Comparison of ENCODE assay signal across 8 cellular contexts in genomic region chr10:70664702-70665195, GRCh38. TPM values are rescaled to one million over a fixed set of nuclear protein-coding genes. Genes with fewer than 3 reads are reported as not detected.
DNase-seq lines count a peak whose midpoint lies in the region; ATAC-seq and TF ChIP-seq lines count a peak whose summit lies in the region.

No MANE protein-coding gene starts in this region.

- peaks cover 0 to 15% of the 10 kb centered on the region in 2 donors for H3K9me3 Mint-ChIP-seq in stimulated activated naive CD8-positive, alpha-beta T cell treated with anti-CD3 and anti-CD28 coated beads, Interleukin-15, amount 100 ng/mL, for 72 hours

- ATAC-seq in stimulated activated naive CD8-positive, alpha-beta T cell treated with anti-CD3 and anti-CD28 coated beads, Interleukin-15, Interleukin-2, amounts not matched to agents 100 U/mL and 50 U/mL, for 24 hours = peak; percentile 49
- ATAC-seq in stimulated activated naive CD8-positive, alpha-beta T cell treated with anti-CD3 and anti-CD28 coated beads, Interleukin-15, amount 100 ng/mL, for 72 hours = no peak
- no peak for ATAC-seq in HG02798 (IDR thresholded peaks at IDR 0.05; ENCODE audit: poor library complexity, unreplicated experiment)
- no peak for ATAC-seq in gastrocnemius medialis

- no peaks in the 10 kb centered on the region for H3K4me1 ChIP-seq in gastrocnemius medialis

- H3K27ac Mint-ChIP-seq in stimulated activated naive CD8-positive, alpha-beta T cell treated with anti-CD3 and anti-CD28 coated beads, Interleukin-15, amount 100 ng/mL, for 72 hours = peak overlapping the region in 1 of 2 donors; percentile 94

- peaks cover 13% of the 10 kb centered on the region for H3K27me3 Mint-ChIP-seq in stimulated activated naive CD8-positive, alpha-beta T cell treated with anti-CD3 and anti-CD28 coated beads, Interleukin-15, amount 100 ng/mL, for 72 hours

- DNase-seq in stimulated activated naive CD8-positive, alpha-beta T cell treated with anti-CD3 and anti-CD28 coated beads, Interleukin-15, Interleukin-2, amounts not matched to agents 100 U/mL and 50 U/mL, for 24 hours = no peak
- DNase-seq in stimulated activated naive CD8-positive, alpha-beta T cell treated with anti-CD3 and anti-CD28 coated beads, Interleukin-15, amount 100 ng/mL, for 72 hours = no peak
- peak; percentile 91 for DNase-seq in amniotic stem cell (lab: John Stamatoyannopoulos, UW)
- peak; percentile 92 for DNase-seq in islet precursor cell
- DNase-seq in 8988T = no peak
- no peak for DNase-seq in gastrocnemius medialis
- DNase-seq in activated CD4-positive, alpha-beta T cell treated with anti-CD3 and anti-CD28 coated beads, Interleukin-2, amount 50 U/mL, for 1 hour = no peak

- H3K9me3 ChIP-seq in gastrocnemius medialis = no peaks in the 10 kb centered on the region

- no peak for TF ChIP-seq POLR2A in gastrocnemius medialis (IDR thresholded peaks at IDR 0.05)

- no peaks in the 10 kb centered on the region for H3K4me1 Mint-ChIP-seq in stimulated activated naive CD8-positive, alpha-beta T cell treated with anti-CD3 and anti-CD28 coated beads, Interleukin-15, amount 100 ng/mL, for 72 hours

- H3K36me3 ChIP-seq in gastrocnemius medialis = no peaks in the 10 kb centered on the region

- H3K4me3 ChIP-seq in gastrocnemius medialis = no peak overlapping the region

- intact Hi-C loops in gastrocnemius medialis (cut with DNase I; ENCODE audit: low total_unique reads) = no loop called here

- H3K27ac ChIP-seq in gastrocnemius medialis = no peak overlapping the region

- in situ Hi-C loops in gastrocnemius medialis (cut with MboI; ENCODE audit: low sequenced_read_pairs in 4 of 4) = no loop called here

- no peak for TF ChIP-seq CTCF in gastrocnemius medialis (IDR thresholded peaks at IDR 0.05 in 4 of 5, conservative IDR thresholded peaks at IDR 0.05 in 1 of 5)

- no peaks in the 10 kb centered on the region for H3K27me3 ChIP-seq in gastrocnemius medialis

- no peak overlapping the region for H3K4me3 Mint-ChIP-seq in stimulated activated naive CD8-positive, alpha-beta T cell treated with anti-CD3 and anti-CD28 coated beads, Interleukin-15, amount 100 ng/mL, for 72 hours

RNA-seq across cellular contexts. Expression of gene ADAMTS14, which starts 7.6 kb away (rescaled TPM):
- total RNA-seq in gastrocnemius medialis = under 1 TPM in 1 of 4 donors, not detected in 3; 0.10 TPM

Comparison
In these comparisons a context has a peak if more than half of its experiments do, and no peak if none do; other contexts are left out.
1. DNase-seq: peak in amniotic stem cell (single experiment) and islet precursor cell (single experiment); none in stimulated activated naive CD8-positive, alpha-beta T cell treated with anti-CD3 and anti-CD28 coated beads, Interleukin-15, Interleukin-2, amounts not matched to agents 100 U/mL and 50 U/mL, for 24 hours (single experiment), stimulated activated naive CD8-positive, alpha-beta T cell treated with anti-CD3 and anti-CD28 coated beads, Interleukin-15, amount 100 ng/mL, for 72 hours (0 of 2), 8988T (single experiment), gastrocnemius medialis (0 of 2) and activated CD4-positive, alpha-beta T cell treated with anti-CD3 and anti-CD28 coated beads, Interleukin-2, amount 50 U/mL, for 1 hour (single experiment).